In the genomic region with DNA sequence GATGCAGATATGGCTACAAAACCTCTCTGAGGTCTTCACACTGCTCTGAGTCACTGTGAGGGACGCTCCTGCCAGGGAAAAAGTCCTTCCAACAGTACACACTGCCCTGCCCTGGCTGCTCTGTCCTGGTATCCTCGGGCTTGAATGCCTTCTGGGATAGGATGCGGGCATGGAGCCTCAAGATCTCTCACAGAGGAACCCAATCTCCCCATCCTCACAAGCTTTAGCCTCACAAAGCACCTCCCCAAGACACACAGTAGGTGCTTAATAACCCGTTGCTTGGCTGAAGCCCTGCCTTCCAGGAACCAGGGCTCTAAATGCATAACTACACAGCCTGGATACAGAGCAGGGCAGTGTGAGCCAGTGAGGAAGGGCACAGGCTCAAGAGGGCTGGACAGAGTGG, we compare ENCODE assay signal across 15 cellular contexts. TPM values are rescaled to one million over a fixed set of nuclear protein-coding genes. Genes with fewer than 3 reads are reported as not detected.
A peak's percentile ranks its signal among the peaks of the same experiment; 100 is the strongest.
DNase-seq lines count a peak whose midpoint lies in the region; ATAC-seq and TF ChIP-seq lines count a peak whose summit lies in the region.
"Had no signal": no experiment of that assay in that cellular context is flagged by ENCODE, and none has a peak within 500 bp of the region (broad histone marks: within the 10 kb centered on the region; RNA-seq: fewer than 3 reads in every experiment).

No MANE protein-coding gene starts in this region.

- no peak overlapping the region for H3K27ac Mint-ChIP-seq in activated CD4-positive, alpha-beta T cell treated with anti-CD3 and anti-CD28 coated beads, Interleukin-2, amount 10 ng/mL, durations not matched to agents 7 days and 5 days
- H3K27ac Mint-ChIP-seq in brain: peak overlapping the region in 2 of 5 experiments; percentile 80 to 87
- H3K27ac Mint-ChIP-seq: memory B cell, T-cell had no signal

- H3K4me3 Mint-ChIP-seq in activated CD4-positive, alpha-beta T cell treated with anti-CD3 and anti-CD28 coated beads, Interleukin-2, amount 10 ng/mL, durations not matched to agents 7 days and 5 days: peak overlapping the region; percentile 15
- H3K4me3 Mint-ChIP-seq in brain: peak overlapping the region; percentile 70 to 81 (median 78)

- no peaks in the 10 kb centered on the region for H3K9me3 Mint-ChIP-seq in activated CD4-positive, alpha-beta T cell treated with anti-CD3 and anti-CD28 coated beads, Interleukin-2, amount 10 ng/mL, durations not matched to agents 7 days and 5 days
- H3K9me3 Mint-ChIP-seq in brain: peaks cover 0 to 6% (median 0%) of the 10 kb centered on the region in 5 experiments
- H3K9me3 Mint-ChIP-seq: memory B cell; stimulated activated naive B cell treated with anti-CD40 and anti-IgM and Interleukin-4, amounts not matched to agents 10 μg/mL and 1 μg/mL and 100 μg/mL, for 72 hours; T-cell had no signal

- H3K9me3 ChIP-seq in HUES64 (ENCODE audit: insufficient read depth, low read depth, low read length) (no peaks in the 10 kb centered on the region), parathyroid adenoma (ENCODE audit: control insufficient read depth, low read length) (no peaks in the 10 kb centered on the region)
- H3K9me3 ChIP-seq: body of pancreas, gastroesophageal sphincter had no signal

- H3K4me1 ChIP-seq in HUES64 (ENCODE audit: insufficient read depth, low read length): no peaks in the 10 kb centered on the region
- H3K4me1 ChIP-seq in parathyroid adenoma: no peaks in the 10 kb centered on the region

- H2AFZ ChIP-seq in parathyroid adenoma: peak overlapping the region; percentile 43
- H2AFZ ChIP-seq: PC-9 had no signal

- H3K36me3 ChIP-seq in HUES64 (ENCODE audit: insufficient read depth, low read length) (no peaks in the 10 kb centered on the region), parathyroid adenoma (ENCODE audit: control insufficient read depth, insufficient read depth, low read length) (no peaks in the 10 kb centered on the region)
- H3K36me3 ChIP-seq: gastroesophageal sphincter had no signal

- DNase-seq in activated CD4-positive, alpha-beta T cell treated with anti-CD3 and anti-CD28 coated beads, Interleukin-2, amount 10 ng/mL, durations not matched to agents 7 days and 5 days: no peak
- DNase-seq in activated CD4-positive, alpha-beta T cell treated with anti-CD3 and anti-CD28 coated beads for 48 hours: no peak
- DNase-seq in AG20443 (ENCODE audit: low spot score) (no peak), epidermal melanocyte (ENCODE audit: insufficient read length, low spot score) (no peak)
- DNase-seq: DMS 273 treated with DMSO at 0.1 percent for 48 hours, PC-9 had no signal

- no peak for TF ChIP-seq CTCF in brain (conservative IDR thresholded peaks at IDR 0.05)
- no peak for TF ChIP-seq CTCF in parathyroid adenoma (IDR thresholded peaks at IDR 0.05)

- H3K27ac ChIP-seq in HUES64 (ENCODE audit: low read depth, low read length): no peak overlapping the region
- no peak overlapping the region for H3K27ac ChIP-seq in parathyroid adenoma
- H3K27ac ChIP-seq: body of pancreas, gastroesophageal sphincter, PC-9 had no signal

- 58% methylated on average over 4 of the region's 4 CpGs for WGBS in HUES64

- no peak overlapping the region for H3K4me2 ChIP-seq in parathyroid adenoma (ENCODE audit: low read length)

- peaks cover 16% of the 10 kb centered on the region for H3K27me3 ChIP-seq in HUES64 (ENCODE audit: insufficient read depth, low read length)
- H3K27me3 ChIP-seq in parathyroid adenoma (ENCODE audit: control insufficient read depth, insufficient read depth, low read length): no peaks in the 10 kb centered on the region
- H3K27me3 ChIP-seq: body of pancreas had no signal

- peak overlapping the region; percentile 65 for H3K4me3 ChIP-seq in HUES64 (ENCODE audit: low read length)
- no peak overlapping the region for H3K4me3 ChIP-seq in parathyroid adenoma (ENCODE audit: low read depth, low read length)
- H3K4me3 ChIP-seq: body of pancreas, PC-9 had no signal

- peaks cover 19% of the 10 kb centered on the region for H3K27me3 Mint-ChIP-seq in activated CD4-positive, alpha-beta T cell treated with anti-CD3 and anti-CD28 coated beads, Interleukin-2, amount 10 ng/mL, durations not matched to agents 7 days and 5 days
- peaks cover 22% of the 10 kb centered on the region for H3K27me3 Mint-ChIP-seq in brain

- POLR2A ChIA-PET in activated CD4-positive, alpha-beta T cell treated with anti-CD3 and anti-CD28 coated beads, Interleukin-2, amount 10 ng/mL, durations not matched to agents 7 days and 5 days (lab: Charles Lee): no interaction called here

- CTCF ChIA-PET in activated CD4-positive, alpha-beta T cell treated with anti-CD3 and anti-CD28 coated beads, Interleukin-2, amount 10 ng/mL, durations not matched to agents 7 days and 5 days (lab: Charles Lee): interaction anchor here (1.0 to 1.6 kb wide), 3 partner anchors 10 to 151 kb away, joined by 3 to 9 read pairs (median 5); a partner anchor contains a TSS

- H3K79me2 ChIP-seq in parathyroid adenoma: no peaks in the 10 kb centered on the region

- no peaks in the 10 kb centered on the region for H3K36me3 Mint-ChIP-seq in activated CD4-positive, alpha-beta T cell treated with anti-CD3 and anti-CD28 coated beads, Interleukin-2, amount 10 ng/mL, durations not matched to agents 7 days and 5 days (ENCODE audit: low read depth)
- H3K36me3 Mint-ChIP-seq in brain: no peaks in the 10 kb centered on the region
- H3K36me3 Mint-ChIP-seq: memory B cell; stimulated activated naive B cell treated with anti-CD40 and anti-IgM and Interleukin-4, amounts not matched to agents 10 μg/mL and 1 μg/mL and 100 μg/mL, for 72 hours; T-cell had no signal

- no peak for ATAC-seq in HG02759 (IDR thresholded peaks at IDR 0.05; ENCODE audit: unreplicated experiment)

- H3K4me1 Mint-ChIP-seq in activated CD4-positive, alpha-beta T cell treated with anti-CD3 and anti-CD28 coated beads, Interleukin-2, amount 10 ng/mL, durations not matched to agents 7 days and 5 days: peaks cover 5% of the 10 kb centered on the region
- H3K4me1 Mint-ChIP-seq in brain: peaks cover 77% of the 10 kb centered on the region

- H3K9ac ChIP-seq in HUES64 (ENCODE audit: low read depth, low read length) (0 out of 2 replicates have a peak overlapping the region, but pooled peaks have one; percentile 15), parathyroid adenoma (no peak overlapping the region)

RNA-seq across cellular contexts. Expression of a gene that starts 9.2 kb away (rescaled TPM):
- under 1 TPM; 0.17 to 0.32 TPM for total RNA-seq in activated CD4-positive, alpha-beta T cell treated with anti-CD3 and anti-CD28 coated beads, Interleukin-2, amount 10 ng/mL, durations not matched to agents 7 days and 5 days
- polyA plus RNA-seq in HUES64 (2013, experiment 1 of 2): 5.0 TPM
- 5.7 TPM for polyA plus RNA-seq in HUES64 (2013, experiment 2 of 2)
- polyA plus RNA-seq in brain (ENCODE audit: insufficient read depth, low read depth, low replicate concordance): 60.7 TPM
